In genomic region chr16:28927815-28928214, GRCh38 we compare ENCODE assay signal across 24 cellular contexts. TPM values are rescaled to one million over a fixed set of nuclear protein-coding genes. Genes with fewer than 3 reads are reported as not detected.
"Had no signal": no experiment of that assay in that cellular context is flagged by ENCODE, and none has a peak within 500 bp of the region (broad histone marks: within the 10 kb centered on the region; RNA-seq: fewer than 3 reads in every experiment).

No MANE protein-coding gene starts in this region.

- ATAC-seq: body of pancreas; heart right ventricle; left cardiac atrium; stimulated activated naive CD8-positive, alpha-beta T cell treated with anti-CD3 and anti-CD28 coated beads, Interleukin-15, Interleukin-2, amounts not matched to agents 100 U/mL and 50 U/mL, for 24 hours; T-helper 17 cell had no signal

- H3K27ac Mint-ChIP-seq: activated CD4-positive, alpha-beta memory T cell treated with anti-CD3 and anti-CD28 coated beads, Interleukin-2, amount 10 ng/mL, durations not matched to agents 7 days and 5 days; activated CD4-positive, alpha-beta T cell treated with anti-CD3 and anti-CD28 coated beads, Interleukin-2, amount 10 ng/mL, durations not matched to agents 24 days and 14 days; activated naive CD4-positive, alpha-beta T cell treated with anti-CD3 and anti-CD28 coated beads, Interleukin-2, amount 10 ng/mL, durations not matched to agents 7 days and 5 days; T-helper 17 cell had no signal

- H3K36me3 ChIP-seq: sigmoid colon, upper lobe of left lung had no signal

- H3K9me3 Mint-ChIP-seq: activated CD4-positive, alpha-beta memory T cell treated with anti-CD3 and anti-CD28 coated beads, Interleukin-2, amount 10 ng/mL, durations not matched to agents 7 days and 5 days; activated CD4-positive, alpha-beta T cell treated with anti-CD3 and anti-CD28 coated beads, Interleukin-2, amount 10 ng/mL, durations not matched to agents 24 days and 14 days; activated naive CD4-positive, alpha-beta T cell treated with anti-CD3 and anti-CD28 coated beads, Interleukin-2, amount 10 ng/mL, durations not matched to agents 7 days and 5 days had no signal

- H3K9me3 ChIP-seq: body of pancreas, heart right ventricle, sigmoid colon, upper lobe of left lung had no signal

- H3K4me3 ChIP-seq: body of pancreas, heart right ventricle, sigmoid colon, smooth muscle cell, upper lobe of left lung had no signal

- H3K4me2 ChIP-seq: smooth muscle cell had no signal

- H3K27me3 Mint-ChIP-seq: activated CD4-positive, alpha-beta memory T cell treated with anti-CD3 and anti-CD28 coated beads, Interleukin-2, amount 10 ng/mL, durations not matched to agents 7 days and 5 days; activated CD4-positive, alpha-beta T cell treated with anti-CD3 and anti-CD28 coated beads, Interleukin-2, amount 10 ng/mL, durations not matched to agents 24 days and 14 days; activated naive CD4-positive, alpha-beta T cell treated with anti-CD3 and anti-CD28 coated beads, Interleukin-2, amount 10 ng/mL, durations not matched to agents 7 days and 5 days; T-helper 17 cell had no signal

- DNase-seq: activated CD4-positive, alpha-beta memory T cell treated with anti-CD3 and anti-CD28 coated beads, Interleukin-2, amount 10 ng/mL, durations not matched to agents 7 days and 5 days; activated CD4-positive, alpha-beta T cell treated with anti-CD3 and anti-CD28 coated beads, Interleukin-2, amount 10 ng/mL, durations not matched to agents 24 days and 14 days; activated effector memory CD4-positive, alpha-beta T cell treated with anti-CD3 and anti-CD28 coated beads, Interleukin-2, amount 50 U/mL, for 16 hours; activated naive CD4-positive, alpha-beta T cell treated with anti-CD3 and anti-CD28 coated beads, Interleukin-2, amount 10 ng/mL, durations not matched to agents 7 days and 5 days; anterior cingulate cortex; body of pancreas; foreskin fibroblast; heart right ventricle; islet precursor cell; left cardiac atrium; mesenchymal stem cell; nucleus accumbens; sigmoid colon; stimulated activated CD4-positive, alpha-beta T cell treated with anti-CD3 and anti-CD28 coated beads, Interleukin-15, amount 100 ng/mL, for 24 hours; stimulated activated CD4-positive, alpha-beta T cell treated with anti-CD3 and anti-CD28 coated beads, Interleukin-2, amount 100 ng/mL, for 48 hours; stimulated activated CD8-positive, alpha-beta memory T cell treated with anti-CD3 and anti-CD28 coated beads, Interleukin-4, amount 100 ng/mL, for 48 hours; stimulated activated naive CD8-positive, alpha-beta T cell treated with anti-CD3 and anti-CD28 coated beads, Interleukin-15, Interleukin-2, amounts not matched to agents 100 U/mL and 50 U/mL, for 24 hours; T-helper 17 cell; upper lobe of left lung had no signal

- H3K27me3 ChIP-seq: body of pancreas, heart right ventricle, sigmoid colon, upper lobe of left lung had no signal

- H3K27ac ChIP-seq: body of pancreas, heart right ventricle, sigmoid colon, upper lobe of left lung had no signal

- H3K4me3 Mint-ChIP-seq: activated CD4-positive, alpha-beta memory T cell treated with anti-CD3 and anti-CD28 coated beads, Interleukin-2, amount 10 ng/mL, durations not matched to agents 7 days and 5 days; activated CD4-positive, alpha-beta T cell treated with anti-CD3 and anti-CD28 coated beads, Interleukin-2, amount 10 ng/mL, durations not matched to agents 24 days and 14 days; activated naive CD4-positive, alpha-beta T cell treated with anti-CD3 and anti-CD28 coated beads, Interleukin-2, amount 10 ng/mL, durations not matched to agents 7 days and 5 days; T-helper 17 cell had no signal

RNA-seq across cellular contexts. Expression of gene CD19, which starts 4.0 kb away (rescaled TPM):
- total RNA-seq: activated CD4-positive, alpha-beta memory T cell treated with anti-CD3 and anti-CD28 coated beads, Interleukin-2, amount 10 ng/mL, durations not matched to agents 7 days and 5 days; activated CD4-positive, alpha-beta T cell treated with anti-CD3 and anti-CD28 coated beads, Interleukin-2, amount 10 ng/mL, durations not matched to agents 24 days and 14 days; body of pancreas; cardiac septum; chondrocyte; epithelial cell of proximal tubule; myocyte; sigmoid colon; smooth muscle cell had no signal

RNA-seq across cellular contexts. Expression of gene ATP2A1, which starts 49.5 kb away (rescaled TPM):
- total RNA-seq: body of pancreas had no signal
